Comparison of ENCODE assay signal across 8 cellular contexts in genomic region chr10:49941447-49942338, GRCh38. TPM values are rescaled to one million over a fixed set of nuclear protein-coding genes. Genes with fewer than 3 reads are reported as not detected.
DNase-seq lines count a peak whose midpoint lies in the region; ATAC-seq and TF ChIP-seq lines count a peak whose summit lies in the region.
"Not testable (repeated sequence)": the region's sequence is repeated elsewhere in the genome, so short reads cannot be mapped to it uniquely, and the experiment has no call there.

TSS of gene PARG (minus strand) at chr10:49942027. CDS start at chr10:49941725, 302 bp downstream.
TSS of gene TIMM23B (plus strand) at chr10:49942053. CDS start at chr10:49942195, 142 bp downstream.

- intact Hi-C loops in CD8-positive, alpha-beta T cell (cut with DNase I, micrococcal nuclease), result not testable (repeated sequence)

- peak within 1 kb of the TSS; percentile 68 for H3K27ac ChIP-seq in CD8-positive, alpha-beta T cell (ENCODE audit: low read depth, low read length)
- H3K27ac ChIP-seq in HL-60 (replicated peaks), result peak within 1 kb of the TSS; percentile 80
- H3K27ac ChIP-seq in lung (ENCODE audit: low read depth in 1 of 2, low read length in 1 of 2), result peak within 1 kb of the TSS; percentile 70 to 72

- H3K4me1 Mint-ChIP-seq in CD8-positive, alpha-beta T cell (ENCODE audit: low read depth), result peaks cover 42% of the 10 kb centered on the region

- TF ChIP-seq CTCF in CD8-positive, alpha-beta T cell (IDR thresholded peaks at IDR 0.05); HL-60 (IDR thresholded peaks at IDR 0.05; ENCODE audit: insufficient read depth, low read length); lung (IDR thresholded peaks at IDR 0.05; ENCODE audit: control extremely low read depth, extremely low read depth): not testable (repeated sequence)

- H3K36me3 Mint-ChIP-seq in CD8-positive, alpha-beta T cell, result peaks cover 20% of the 10 kb centered on the region

- H3K36me3 ChIP-seq in CD8-positive, alpha-beta T cell (ENCODE audit: insufficient read depth, low read length); lung (ENCODE audit: control insufficient read depth in 2 of 2, insufficient read depth in 2 of 2, low read length in 2 of 2): not testable (repeated sequence)

- peaks cover 18% of the 10 kb centered on the region for H3K4me1 ChIP-seq in CD8-positive, alpha-beta T cell (ENCODE audit: insufficient read depth, low read length)
- not testable (repeated sequence) for H3K4me1 ChIP-seq in lung (ENCODE audit: control insufficient read depth in 2 of 2, insufficient read depth in 2 of 2, low read length in 2 of 2)

- CTCF ChIA-PET in CD8-positive, alpha-beta T cell (lab: Charles Lee), result not testable (repeated sequence)

- not testable (repeated sequence) for H3K9me3 ChIP-seq in CD8-positive, alpha-beta T cell (ENCODE audit: low read length); lung (ENCODE audit: control insufficient read depth in 2 of 2, insufficient read depth in 1 of 2, low read length in 1 of 2)

- H3K27ac Mint-ChIP-seq in CD8-positive, alpha-beta T cell, result peak within 1 kb of the TSS; percentile 97

- peak within 1 kb of the TSS; percentile 99 for H3K4me3 Mint-ChIP-seq in CD8-positive, alpha-beta T cell

- H3K27me3 ChIP-seq in CD8-positive, alpha-beta T cell (ENCODE audit: insufficient read depth, low read length); HL-60 (ENCODE audit: insufficient read depth, poor library complexity, severe bottlenecking); lung (ENCODE audit: control insufficient read depth, insufficient read depth): not testable (repeated sequence)

- peak; percentile 83 for ATAC-seq in CD8-positive, alpha-beta T cell
- ATAC-seq in GM19467 (IDR thresholded peaks at IDR 0.05; ENCODE audit: unreplicated experiment), result peak; percentile 62
- peak; percentile 95 for ATAC-seq in lung (ENCODE audit: insufficient read depth, low FRiP score)

- DNase-seq in CD8-positive, alpha-beta T cell, result peak; percentile 60 to 86 (median 78)
- DNase-seq in HL-60 (ENCODE audit: low read depth in 1 of 2, low spot score in 1 of 2) (peak; percentile 57 to 76), lung (ENCODE audit: low spot score) (peak; percentile 81)
- peak; percentile 54 for DNase-seq in NK-92 treated with Interleukin-12 subunit alpha and Interleukin-12 subunit beta, amount 100 ng/mL, for 24 hours (lab: John Stamatoyannopoulos, UW)
- peak; percentile 90 for DNase-seq in activated CD8-positive, alpha-beta memory T cell treated with anti-CD3 and anti-CD28 coated beads for 24 hours
- peak; percentile 75 for DNase-seq in effector CD4-positive, alpha-beta T cell
- DNase-seq in stimulated activated CD4-positive, alpha-beta T cell treated with anti-CD3 and anti-CD28 coated beads, Interleukin-4, amount 100 ng/mL, for 48 hours (ENCODE audit: low read depth in 2 of 2), result peak; percentile 58 to 72

- WGBS in lung, 2 donors, result 0 to 1% methylated on average over 76 to 81 of the region's 81 CpGs

- H3K4me3 ChIP-seq in CD8-positive, alpha-beta T cell (ENCODE audit: low read depth, low read length), result peak within 1 kb of the TSS; percentile 68
- H3K4me3 ChIP-seq in HL-60 (replicated peaks; ENCODE audit: insufficient read depth, low read length), result peak within 1 kb of the TSS; percentile 61
- H3K4me3 ChIP-seq in lung, result peak within 1 kb of the TSS; percentile 78

- not testable (repeated sequence) for H3K27me3 Mint-ChIP-seq in CD8-positive, alpha-beta T cell (ENCODE audit: low read depth)

- not testable (repeated sequence) for H3K9me3 Mint-ChIP-seq in CD8-positive, alpha-beta T cell

- POLR2A ChIA-PET in CD8-positive, alpha-beta T cell (lab: Charles Lee), result not testable (repeated sequence)

RNA-seq across cellular contexts. Expression of gene PARG, which starts in this region (rescaled TPM):
- total RNA-seq in CD8-positive, alpha-beta T cell, result 10 to 100 TPM; 17.4 to 20.5 TPM
- total RNA-seq in lung, result 10 to 100 TPM; 23.2 to 55.7 TPM
- polyA plus RNA-seq in lung, result 10 to 100 TPM in 1 of 2 donors, 1 to 10 TPM in 1; 4.9 to 11.1 TPM

RNA-seq across cellular contexts. Expression of gene TIMM23B, which starts in this region (rescaled TPM):
- 10 to 100 TPM; 27.1 to 32.5 TPM for total RNA-seq in CD8-positive, alpha-beta T cell
- total RNA-seq in lung, result 10 to 100 TPM; 19.9 to 21.7 TPM
- polyA plus RNA-seq in lung, result 1 to 10 TPM; 8.5 to 9.4 TPM

Comparison
In these comparisons a context has a peak if more than half of its experiments do, and no peak if none do; other contexts are left out.
1. Peak in every context shown above with its lines: DNase-seq, ATAC-seq, H3K4me3 ChIP-seq and H3K27ac ChIP-seq.